ENCODE assay signal across 9 cellular contexts in the genomic region with DNA sequence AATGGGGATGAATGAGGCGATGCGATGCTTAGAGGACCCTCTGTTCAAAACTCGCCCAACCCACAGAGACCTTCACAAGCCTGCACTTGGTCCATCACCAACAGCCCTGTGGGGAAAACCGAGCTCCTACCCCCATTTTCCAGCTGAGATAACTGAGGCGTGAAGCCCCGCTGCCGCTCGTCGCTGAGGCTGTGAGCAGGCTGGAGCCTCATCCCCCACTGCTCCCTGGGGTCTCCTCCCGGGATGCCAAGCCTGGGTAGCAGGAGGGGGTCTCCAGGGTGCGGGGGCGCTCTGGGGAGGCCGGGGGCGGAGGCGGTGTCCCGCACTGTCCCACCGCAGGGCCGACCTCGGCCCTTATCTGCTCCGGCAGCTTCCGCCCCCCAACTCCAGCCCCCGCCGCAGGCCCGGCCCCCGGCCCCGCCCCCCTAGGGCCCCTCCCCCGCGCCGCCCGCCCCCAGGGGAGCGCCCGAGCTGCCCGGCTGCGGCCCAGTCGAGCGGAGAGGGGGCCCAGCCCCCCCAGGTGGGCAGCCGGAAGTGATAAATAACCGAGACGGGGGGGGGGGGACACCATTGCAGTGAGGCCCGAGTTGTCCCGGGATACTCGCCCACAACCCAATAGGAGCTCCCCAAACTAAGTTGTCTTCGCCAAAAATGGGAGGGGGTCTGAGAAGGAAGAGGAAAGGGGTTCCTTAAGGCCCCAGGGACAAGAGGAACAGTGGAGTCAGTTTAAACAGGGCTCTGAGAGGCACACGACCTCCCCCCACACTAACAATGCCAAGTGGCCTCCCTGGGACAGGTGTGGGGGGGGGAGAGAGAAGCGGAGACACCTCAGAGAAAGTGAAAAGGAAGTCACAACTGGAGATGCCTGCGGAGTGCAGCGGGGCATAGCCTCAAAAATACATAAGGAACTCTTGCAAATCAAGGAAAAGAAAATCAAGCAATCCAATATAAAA. TPM values are rescaled to one million over a fixed set of nuclear protein-coding genes. Genes with fewer than 3 reads are reported as not detected.
DNase-seq lines count a peak whose midpoint lies in the region; ATAC-seq and TF ChIP-seq lines count a peak whose summit lies in the region.
"Had no signal": no experiment of that assay in that cellular context is flagged by ENCODE, and none has a peak within 500 bp of the region (broad histone marks: within the 10 kb centered on the region; RNA-seq: fewer than 3 reads in every experiment).

No MANE protein-coding gene starts in this region.

- TF ChIP-seq CTCF in SK-N-SH (IDR thresholded peaks at IDR 0.05) (no peak), vagina (IDR thresholded peaks at IDR 0.05) (no peak)

- H3K79me2 ChIP-seq in SK-N-SH (ENCODE audit: insufficient read depth), result no peaks in the 10 kb centered on the region

- no peaks in the 10 kb centered on the region for H3K9me3 ChIP-seq in SK-N-SH
- H3K9me3 ChIP-seq in mesodermal cell (ENCODE audit: control insufficient read depth, low read length), result no peaks in the 10 kb centered on the region
- H3K9me3 ChIP-seq in vagina, result no peaks in the 10 kb centered on the region

- H3K4me1 Mint-ChIP-seq in dendritic cell treated with granulocyte-macrophage colony-stimulating factor and Interleukin-4, amounts not matched to agents 40 ng/mL and 50 ng/mL, for 4 days (ENCODE audit: low read depth), result peaks cover 67% of the 10 kb centered on the region

- H3K27me3 Mint-ChIP-seq in dendritic cell treated with granulocyte-macrophage colony-stimulating factor and Interleukin-4, amounts not matched to agents 40 ng/mL and 50 ng/mL, for 4 days, result no peaks in the 10 kb centered on the region

- peak in 1 of 2 donors; percentile 37 for TF ChIP-seq POLR2A in vagina (IDR thresholded peaks at IDR 0.05)

- DNase-seq in activated T-cell treated with anti-CD3 and anti-CD28 coated beads for 1 hour (ENCODE audit: low read depth), result peak; percentile 28
- no peak for DNase-seq in activated T-cell treated with anti-CD3 and anti-CD28 coated beads for 4 hours
- peak; percentile 82 for DNase-seq in SK-N-SH
- no peak for DNase-seq in vagina (ENCODE audit: extremely low spot score in 2 of 2)
- DNase-seq in NCI-H2227 treated with DMSO at 0.1 percent for 48 hours (lab: John Stamatoyannopoulos, UW), result no peak

- no peaks in the 10 kb centered on the region for H3K36me3 Mint-ChIP-seq in dendritic cell treated with granulocyte-macrophage colony-stimulating factor and Interleukin-4, amounts not matched to agents 40 ng/mL and 50 ng/mL, for 4 days (ENCODE audit: low read depth)

- POLR2A ChIA-PET in SK-N-SH (lab: Yijun Ruan, JAX), result interaction anchor here (0.7 kb wide), 2 partner anchors 181 to 186 kb away, joined by 3 read pairs; no protein-coding TSS in a partner anchor

- no peak for TF ChIP-seq EP300 in SK-N-SH (IDR thresholded peaks at IDR 0.05; ENCODE audit: borderline replicate concordance in 1 of 2, low read depth in 1 of 2, low read length in 1 of 2)

- no peaks in the 10 kb centered on the region for H3K9me2 ChIP-seq in SK-N-SH

- H3K27ac ChIP-seq in SK-N-SH (ENCODE audit: low read depth in 2 of 2, low read length in 1 of 2) (peak overlapping the region in 1 of 2 experiments; percentile 86; a peak in 2 of 4 replicates), mesodermal cell (ENCODE audit: low read depth, low read length, severe bottlenecking) (peak overlapping the region; percentile 72), vagina (peak overlapping the region; percentile 87)

- intact Hi-C loops in dendritic cell treated with granulocyte-macrophage colony-stimulating factor and Interleukin-4, amounts not matched to agents 40 ng/mL and 50 ng/mL, for 4 days (cut with micrococcal nuclease), result no loop called here
- intact Hi-C loops in vagina (cut with DNase I), result loop anchor here (2.0 kb wide), 1 partner anchor 77 kb away; no protein-coding TSS in a partner anchor

- H4K20me1 ChIP-seq in SK-N-SH (ENCODE audit: insufficient read depth), result no peaks in the 10 kb centered on the region

- CTCF ChIA-PET in SK-N-SH (lab: Yijun Ruan, JAX), result interaction anchor here (0.7 to 20.7 kb wide), 8 partner anchors 7 to 1772 kb away, joined by 3 to 239 read pairs (median 5); a partner anchor contains a TSS

- H3K27me3 ChIP-seq in SK-N-SH (ENCODE audit: insufficient read depth), result no peaks in the 10 kb centered on the region
- H3K27me3 ChIP-seq in vagina, result no peaks in the 10 kb centered on the region

- TF ChIP-seq RAD21 in SK-N-SH (IDR thresholded peaks at IDR 0.05; ENCODE audit: low read length), result no peak

- H3K4me2 ChIP-seq in SK-N-SH, result peak overlapping the region; percentile 71

- peak; percentile 64 for ATAC-seq in HG02885 (IDR thresholded peaks at IDR 0.05; ENCODE audit: poor library complexity, unreplicated experiment)

- 14% methylated on average over 23 of the region's 47 CpGs for WGBS in SK-N-SH (ENCODE audit: low lambda C conversion rate)
- WGBS in mesodermal cell (ENCODE audit: insufficient coverage in 2 of 2), 2 experiments, result 20 to 35% methylated on average over 6 to 11 of the region's 47 CpGs

- H3K9ac ChIP-seq in SK-N-SH, result peak overlapping the region; percentile 42; the same call in 1 of the 2 replicates

- peaks cover 5 to 20% of the 10 kb centered on the region in 2 experiments; a peak in 3 of 4 replicates for H3K4me1 ChIP-seq in SK-N-SH (ENCODE audit: control insufficient read depth in 1 of 2, insufficient read depth in 2 of 2, low read depth in 1 of 2, low read length in 1 of 2)
- peaks cover 9% of the 10 kb centered on the region for H3K4me1 ChIP-seq in mesodermal cell (ENCODE audit: control insufficient read depth, insufficient read depth, low read length, poor library complexity, severe bottlenecking)
- H3K4me1 ChIP-seq in vagina, result peaks cover 32% of the 10 kb centered on the region

- H3K4me3 ChIP-seq in SK-N-SH (ENCODE audit: low read depth in 2 of 2, low read length in 1 of 2) (peak overlapping the region; percentile 49 to 59), mesodermal cell (ENCODE audit: extremely low read depth, insufficient read depth, low read length, poor library complexity, severe bottlenecking) (peak overlapping the region; percentile 31), vagina (peak overlapping the region; percentile 54 to 57)

- H3K4me3 Mint-ChIP-seq in dendritic cell treated with granulocyte-macrophage colony-stimulating factor and Interleukin-4, amounts not matched to agents 40 ng/mL and 50 ng/mL, for 4 days, result peak overlapping the region; percentile 65

- peak overlapping the region; percentile 92 for H3K27ac Mint-ChIP-seq in dendritic cell treated with granulocyte-macrophage colony-stimulating factor and Interleukin-4, amounts not matched to agents 40 ng/mL and 50 ng/mL, for 4 days

- peaks cover 17% of the 10 kb centered on the region for H3F3A ChIP-seq in SK-N-SH (replicated peaks; ENCODE audit: insufficient read depth)

- no peaks in the 10 kb centered on the region for H3K9me3 Mint-ChIP-seq in dendritic cell treated with granulocyte-macrophage colony-stimulating factor and Interleukin-4, amounts not matched to agents 40 ng/mL and 50 ng/mL, for 4 days

- peak overlapping the region; percentile 70; the same call in 1 of the 2 replicates for H2AFZ ChIP-seq in SK-N-SH (ENCODE audit: low read depth)

- no peaks in the 10 kb centered on the region for H3K36me3 ChIP-seq in SK-N-SH (replicated peaks in 1 of 2; ENCODE audit: control insufficient read depth in 1 of 2, insufficient read depth in 2 of 2, low read length in 1 of 2)
- H3K36me3 ChIP-seq in mesodermal cell (ENCODE audit: control insufficient read depth, insufficient read depth, low read length), result no peaks in the 10 kb centered on the region
- H3K36me3 ChIP-seq in vagina, result no peaks in the 10 kb centered on the region

RNA-seq across cellular contexts. Expression of a gene that starts 8.3 kb away (rescaled TPM):
- polyA plus RNA-seq in SK-N-SH (2012; rRNA removed), result 65.5 and 70.7 TPM in 2 replicates
- polyA plus RNA-seq in SK-N-SH (2012; cell fraction: cytosol; rRNA removed), result 25.2 and 42.6 TPM in 2 replicates
- 288 and 306 TPM in 2 replicates for polyA plus RNA-seq in SK-N-SH (2012; cell fraction: nucleus; rRNA removed)
- 49.3 TPM for polyA plus RNA-seq in mesodermal cell (2013, experiment 1 of 2)
- 39.5 TPM for polyA plus RNA-seq in mesodermal cell (2013, experiment 2 of 2)
- 53.5 TPM for total RNA-seq in vagina

RNA-seq across cellular contexts. Expression of a gene that starts 21.8 kb away (rescaled TPM):
- 0.19 TPM in 1 of 2 replicates, not detected in the other for polyA plus RNA-seq in SK-N-SH (2012; rRNA removed)
- polyA plus RNA-seq in SK-N-SH (2012; cell fraction: cytosol; rRNA removed), result 0.08 and 0.09 TPM in 2 replicates
- 0.06 and 0.31 TPM in 2 replicates for polyA plus RNA-seq in SK-N-SH (2012; cell fraction: nucleus; rRNA removed)
- 0.33 TPM for polyA plus RNA-seq in mesodermal cell (2013, experiment 1 of 2)
- polyA plus RNA-seq in mesodermal cell (2013, experiment 2 of 2), result not detected
- 15.5 TPM for total RNA-seq in vagina
- total RNA-seq: pulmonary artery endothelial cell had no signal

RNA-seq across cellular contexts. Expression of a gene that starts 26.1 kb away (rescaled TPM):
- 184 and 191 TPM in 2 replicates for polyA plus RNA-seq in SK-N-SH (2012; rRNA removed)
- polyA plus RNA-seq in SK-N-SH (2012; cell fraction: cytosol; rRNA removed), result 204 and 247 TPM in 2 replicates
- polyA plus RNA-seq in SK-N-SH (2012; cell fraction: nucleus; rRNA removed), result 98.8 and 147 TPM in 2 replicates
- polyA plus RNA-seq in mesodermal cell (2013, experiment 1 of 2), result 153 TPM
- polyA plus RNA-seq in mesodermal cell (2013, experiment 2 of 2), result 143 TPM
- total RNA-seq in vagina, result 89.6 TPM

RNA-seq across cellular contexts. Expression of a gene that starts 47.6 kb away (rescaled TPM):
- polyA plus RNA-seq in SK-N-SH (2012; rRNA removed), result not detected in 2 replicates
- polyA plus RNA-seq in SK-N-SH (2012; cell fraction: cytosol; rRNA removed), result not detected in 2 replicates
- not detected in 2 replicates for polyA plus RNA-seq in SK-N-SH (2012; cell fraction: nucleus; rRNA removed)
- not detected for polyA plus RNA-seq in mesodermal cell (2013, experiment 1 of 2)
- not detected for polyA plus RNA-seq in mesodermal cell (2013, experiment 2 of 2)
- total RNA-seq in vagina, result not detected
- total RNA-seq: pulmonary artery endothelial cell had no signal

RNA-seq across cellular contexts. Expression of a gene that starts 48.8 kb away (rescaled TPM):
- 0.07 and 0.23 TPM in 2 replicates for polyA plus RNA-seq in SK-N-SH (2012; rRNA removed)
- 0.01 and 0.05 TPM in 2 replicates for polyA plus RNA-seq in SK-N-SH (2012; cell fraction: cytosol; rRNA removed)
- 0.50 and 0.52 TPM in 2 replicates for polyA plus RNA-seq in SK-N-SH (2012; cell fraction: nucleus; rRNA removed)
- not detected for polyA plus RNA-seq in mesodermal cell (2013, experiment 1 of 2)
- not detected for polyA plus RNA-seq in mesodermal cell (2013, experiment 2 of 2)
- not detected for total RNA-seq in vagina

Comparison
In these comparisons a context has a peak if more than half of its experiments do, and no peak if none do; other contexts are left out.
1. DNase-seq: peak in activated T-cell treated with anti-CD3 and anti-CD28 coated beads for 1 hour (single experiment) and SK-N-SH (single experiment); none in activated T-cell treated with anti-CD3 and anti-CD28 coated beads for 4 hours (single experiment), vagina (0 of 2) and NCI-H2227 treated with DMSO at 0.1 percent for 48 hours (single experiment).
2. Peak in every context shown above with its lines, with median percentiles within 50 percentile points of each other: H3K4me3 ChIP-seq.